ENCODE assay signal across 8 cellular contexts in the genomic region with DNA sequence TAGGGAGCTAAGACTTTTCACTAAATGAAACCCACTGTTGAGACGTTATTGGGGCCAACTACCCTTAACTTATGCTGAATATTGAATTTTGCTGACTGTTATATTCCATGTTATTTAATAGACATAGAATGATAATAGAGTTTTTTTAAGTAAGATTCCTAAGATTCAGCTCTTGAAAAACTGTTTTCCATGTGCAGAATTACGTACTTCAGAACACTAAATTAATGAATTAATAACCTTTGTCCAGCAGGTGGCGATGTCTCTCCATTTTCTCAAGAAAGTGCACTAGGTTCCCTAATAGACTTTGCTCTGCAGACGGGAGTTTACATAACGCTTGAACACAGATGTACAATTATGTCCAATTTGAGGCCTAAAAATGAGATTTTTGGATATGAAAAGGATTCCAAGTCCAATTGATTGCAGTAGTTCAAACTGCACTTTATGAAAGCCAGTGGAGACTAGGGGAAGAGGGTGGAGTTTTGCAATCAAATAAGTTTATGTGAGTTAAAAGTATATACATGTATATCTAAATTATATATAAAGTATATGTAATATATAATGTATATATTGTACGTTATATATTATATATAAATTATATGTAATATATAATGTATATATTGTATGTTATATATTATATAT.
A peak's percentile ranks its signal among the peaks of the same experiment; 100 is the strongest.
DNase-seq lines count a peak whose midpoint lies in the region; ATAC-seq and TF ChIP-seq lines count a peak whose summit lies in the region.

No MANE protein-coding gene starts in this region.

- DNase-seq in GM04504 (ENCODE audit: low read depth), result peak; percentile 74
- DNase-seq in NAMALWA (ENCODE audit: low spot score), result peak; percentile 93
- peak; percentile 70 to 85 for DNase-seq in SHP77 (lab: John Stamatoyannopoulos, UW)
- DNase-seq in activated naive CD4-positive, alpha-beta T cell treated with anti-CD3 and anti-CD28 coated beads for 36 hours, result peak; percentile 87
- peak; percentile 91 for DNase-seq in glomerular visceral epithelial cell (ENCODE audit: extremely low spot score)
- DNase-seq in psoas muscle, result no peak

- intact Hi-C loops in activated naive CD4-positive, alpha-beta T cell treated with anti-CD3 and anti-CD28 coated beads for 36 hours (cut with micrococcal nuclease), result loop anchor here (1.0 to 5.0 kb wide), 7 partner anchors 53 to 898 kb away; a partner anchor contains a TSS
- intact Hi-C loops in psoas muscle (cut with DNase I), result loop anchor here in 1 of 2 donors (2.0 kb wide), 1 partner anchor 404 kb away; no protein-coding TSS in a partner anchor

- H3K27ac ChIP-seq in psoas muscle, result no peak overlapping the region

- H3K9me3 Mint-ChIP-seq in activated naive CD4-positive, alpha-beta T cell treated with anti-CD3 and anti-CD28 coated beads for 36 hours, result peaks cover 6% of the 10 kb centered on the region

- CTCF ChIA-PET in activated naive CD4-positive, alpha-beta T cell treated with anti-CD3 and anti-CD28 coated beads for 36 hours (lab: Charles Lee), result interaction anchor here (0.6 to 9.0 kb wide), 36 partner anchors 11 to 516 kb away, joined by 3 to 172 read pairs (median 4); a partner anchor contains a TSS

- TF ChIP-seq CTCF in psoas muscle (IDR thresholded peaks at IDR 0.05), result peak; percentile 77

- H3K4me1 ChIP-seq in psoas muscle, result no peaks in the 10 kb centered on the region

- H3K4me3 ChIP-seq in psoas muscle, result no peak overlapping the region

- WGBS in psoas muscle, 3 donors, result 8 to 13% (median 9%) methylated on average over 6 of the region's 6 CpGs

- H3K36me3 ChIP-seq in psoas muscle (ENCODE audit: insufficient read depth in 1 of 2, low read depth in 1 of 2), result no peaks in the 10 kb centered on the region

- ATAC-seq in psoas muscle (peak; percentile 67 to 84 (median 70)), HG03432 (IDR thresholded peaks at IDR 0.05; ENCODE audit: unreplicated experiment) (no peak), GM19351 (IDR thresholded peaks at IDR 0.05; ENCODE audit: unreplicated experiment) (no peak)

- no peak overlapping the region for H3K4me3 Mint-ChIP-seq in activated naive CD4-positive, alpha-beta T cell treated with anti-CD3 and anti-CD28 coated beads for 36 hours

- no peaks in the 10 kb centered on the region for H3K9me3 ChIP-seq in psoas muscle

- H3K27ac Mint-ChIP-seq in activated naive CD4-positive, alpha-beta T cell treated with anti-CD3 and anti-CD28 coated beads for 36 hours, result peak overlapping the region; percentile 57

- peaks cover 4% of the 10 kb centered on the region for H3K36me3 Mint-ChIP-seq in activated naive CD4-positive, alpha-beta T cell treated with anti-CD3 and anti-CD28 coated beads for 36 hours (ENCODE audit: low read depth)

- no peaks in the 10 kb centered on the region for H3K27me3 Mint-ChIP-seq in activated naive CD4-positive, alpha-beta T cell treated with anti-CD3 and anti-CD28 coated beads for 36 hours (ENCODE audit: low read depth)

- H3K4me1 Mint-ChIP-seq in activated naive CD4-positive, alpha-beta T cell treated with anti-CD3 and anti-CD28 coated beads for 36 hours (ENCODE audit: low read depth), result peaks cover 46% of the 10 kb centered on the region

- no peaks in the 10 kb centered on the region for H3K27me3 ChIP-seq in psoas muscle (ENCODE audit: insufficient read depth in 3 of 3, low read length in 2 of 3)

Comparison
In these comparisons a context has a peak if more than half of its experiments do, and no peak if none do; other contexts are left out.
1. DNase-seq: peak in GM04504 (single experiment), NAMALWA (single experiment), SHP77 (2 of 2), activated naive CD4-positive, alpha-beta T cell treated with anti-CD3 and anti-CD28 coated beads for 36 hours (single experiment) and glomerular visceral epithelial cell (single experiment); none in psoas muscle (0 of 2).
2. ATAC-seq: peak in psoas muscle (4 of 4); none in HG03432 (single experiment) and GM19351 (single experiment).